ENCODE assay signal across 9 cellular contexts in the genomic region with DNA sequence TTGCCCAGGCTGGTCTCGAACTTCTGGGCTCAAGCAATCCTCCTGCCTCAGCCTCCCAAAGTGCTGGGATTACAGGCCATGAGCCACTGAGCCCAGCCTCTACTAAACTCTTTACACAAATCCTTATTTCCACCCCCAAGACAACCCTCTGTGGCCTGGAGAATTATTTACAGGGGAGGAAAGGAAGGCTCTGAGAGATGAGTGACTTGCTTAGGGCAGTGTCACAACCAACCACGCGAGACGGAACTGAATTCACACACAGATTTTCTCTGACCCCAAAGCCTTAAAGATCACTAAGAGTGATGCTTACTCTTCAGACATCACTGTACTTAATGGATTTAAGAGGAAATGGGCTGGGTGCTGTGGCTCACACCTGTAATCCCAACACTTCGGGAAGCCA.
"Had no signal": no experiment of that assay in that cellular context is flagged by ENCODE, and none has a peak within 500 bp of the region (broad histone marks: within the 10 kb centered on the region; RNA-seq: fewer than 3 reads in every experiment).

No MANE protein-coding gene starts in this region.

- ATAC-seq: HCT116, HepG2 had no signal

- DNase-seq: GM23248, GOT3, H7, HFFc6, Karpas-422, KBM-7 had no signal

- H3K4me3 Mint-ChIP-seq: HFFc6, IgD-negative memory B cell had no signal

- H3K9me3 Mint-ChIP-seq: HFFc6 had no signal

- H3K27ac Mint-ChIP-seq: HFFc6, IgD-negative memory B cell had no signal

- H3K36me3 Mint-ChIP-seq: IgD-negative memory B cell had no signal

- FAIRE-seq: HepG2 had no signal
